26 cellular contexts compared by ENCODE assay signal in genomic region chr2:12232876-12233275, GRCh38.
"Had no signal": no experiment of that assay in that cellular context is flagged by ENCODE, and none has a peak within 500 bp of the region (broad histone marks: within the 10 kb centered on the region; RNA-seq: fewer than 3 reads in every experiment).

No MANE protein-coding gene starts in this region.

- H3K36me3 ChIP-seq: brain microvascular endothelial cell, esophagus muscularis mucosa had no signal

- DNase-seq: activated CD4-positive, alpha-beta memory T cell treated with anti-CD3 and anti-CD28 coated beads, Interleukin-2, amount 10 ng/mL, durations not matched to agents 7 days and 5 days; activated CD4-positive, alpha-beta T cell treated with anti-CD3 and anti-CD28 coated beads for 36 hours; activated CD4-positive, alpha-beta T cell treated with anti-CD3 and anti-CD28 coated beads, Interleukin-2, amount 10 ng/mL, durations not matched to agents 24 days and 14 days; activated CD4-positive, alpha-beta T cell treated with anti-CD3 and anti-CD28 coated beads, Interleukin-2, amount 50 U/mL, for 4 hours; activated CD4-positive, CD25-positive, alpha-beta regulatory T cell; activated CD4-positive, CD25-positive, alpha-beta regulatory T cell treated with anti-CD3 and anti-CD28 coated beads, Interleukin-2, amount 50 U/mL, for 72 hours; activated CD8-positive, alpha-beta memory T cell treated with anti-CD3 and anti-CD28 coated beads, Interleukin-2, amount 50 U/mL, for 48 hours; activated gamma-delta T cell; activated naive CD4-positive, alpha-beta T cell; activated naive CD4-positive, alpha-beta T cell treated with anti-CD3 and anti-CD28 coated beads, Interleukin-2, amount 10 ng/mL, durations not matched to agents 7 days and 5 days; activated naive CD8-positive, alpha-beta T cell treated with anti-CD3 and anti-CD28 coated beads, Interleukin-2, amount 10 ng/mL, durations not matched to agents 7 days and 5 days; activated T-cell treated with anti-CD3 and anti-CD28 coated beads for 4 hours; activated T-cell treated with anti-CD3 and anti-CD28 coated beads, Interleukin-2, amount 50 U/mL, for 24 hours; activated T-cell treated with anti-CD3 and anti-CD28 coated beads, Interleukin-2, amount 50 U/mL, for 72 hours; amniotic stem cell; anterior cingulate cortex; brain microvascular endothelial cell; dermis blood vessel endothelial cell; effector CD4-positive, alpha-beta T cell; effector memory CD8-positive, alpha-beta T cell; erythroblast; head of caudate nucleus; T-helper 2 cell had no signal

- ATAC-seq: activated CD4-positive, alpha-beta T cell treated with anti-CD3 and anti-CD28 coated beads for 36 hours; activated naive CD4-positive, alpha-beta T cell treated with anti-CD3 and anti-CD28 coated beads, Interleukin-2, amount 50 U/mL, for 72 hours; activated T-cell treated with anti-CD3 and anti-CD28 coated beads, Interleukin-2, amount 50 U/mL, for 72 hours; effector memory CD8-positive, alpha-beta T cell had no signal

- H3K4me3 ChIP-seq: coronary artery, esophagus muscularis mucosa had no signal

- H3K9me3 ChIP-seq: esophagus muscularis mucosa had no signal

- H3K27me3 ChIP-seq: brain microvascular endothelial cell, esophagus muscularis mucosa had no signal

- H3K27ac ChIP-seq: brain microvascular endothelial cell, coronary artery, esophagus muscularis mucosa had no signal
